8 cellular contexts compared by ENCODE assay signal in genomic region chr6:138287144-138287955, GRCh38.
DNase-seq lines count a peak whose midpoint lies in the region; ATAC-seq and TF ChIP-seq lines count a peak whose summit lies in the region.

No MANE protein-coding gene starts in this region.

- H3K9me3 Mint-ChIP-seq in activated naive CD8-positive, alpha-beta T cell treated with anti-CD3 and anti-CD28 coated beads for 36 hours, result no peaks in the 10 kb centered on the region
- H3K9me3 Mint-ChIP-seq in immature natural killer cell, result no peaks in the 10 kb centered on the region

- CTCF ChIA-PET in PC-3 (lab: Charles Lee), result no interaction called here

- H3K9me2 ChIP-seq in PC-3 (replicated peaks; ENCODE audit: low read length), result no peaks in the 10 kb centered on the region

- H3K4me2 ChIP-seq in PC-3 (ENCODE audit: low read length), result no peak overlapping the region

- H3K36me3 ChIP-seq in PC-3 (ENCODE audit: low read depth, low read length), result no peaks in the 10 kb centered on the region; the same call in 1 of the 2 replicates

- H3K36me3 Mint-ChIP-seq in activated naive CD8-positive, alpha-beta T cell treated with anti-CD3 and anti-CD28 coated beads for 36 hours, result no peaks in the 10 kb centered on the region
- no peaks in the 10 kb centered on the region for H3K36me3 Mint-ChIP-seq in immature natural killer cell

- peak; percentile 75 for TF ChIP-seq CTCF in PC-3 (conservative IDR thresholded peaks at IDR 0.05; ENCODE audit: low read depth, low read length)

- no peaks in the 10 kb centered on the region for H4K20me1 ChIP-seq in PC-3 (ENCODE audit: low read length)

- ATAC-seq in HG03432 (IDR thresholded peaks at IDR 0.05; ENCODE audit: unreplicated experiment) (peak; percentile 55), PC-3 (peak; percentile 62), GM18520 (IDR thresholded peaks at IDR 0.05; ENCODE audit: unreplicated experiment) (no peak)

- H3K4me3 Mint-ChIP-seq in activated naive CD8-positive, alpha-beta T cell treated with anti-CD3 and anti-CD28 coated beads for 36 hours, result no peak overlapping the region
- H3K4me3 Mint-ChIP-seq in immature natural killer cell, result no peak overlapping the region

- H3K27ac ChIP-seq in PC-3 (ENCODE audit: low read length), result no peak overlapping the region

- H3K27ac Mint-ChIP-seq in activated naive CD8-positive, alpha-beta T cell treated with anti-CD3 and anti-CD28 coated beads for 36 hours, result no peak overlapping the region
- H3K27ac Mint-ChIP-seq in immature natural killer cell, result no peak overlapping the region

- H2AFZ ChIP-seq in PC-3 (ENCODE audit: low read length), result no peak overlapping the region

- no peaks in the 10 kb centered on the region for H3K79me2 ChIP-seq in PC-3 (ENCODE audit: low read length)

- no TSS peak for BruUV-seq in PC-3 (replicated peaks; lab: Mats Ljungman, UMichigan)

- H3K9me3 ChIP-seq in PC-3 (ENCODE audit: low read length), result no peaks in the 10 kb centered on the region

- peaks cover 11% of the 10 kb centered on the region for H3K4me1 ChIP-seq in PC-3 (ENCODE audit: insufficient read depth, low read length)

- intact Hi-C loops in PC-3 (cut with micrococcal nuclease), result loop anchor here (5.0 kb wide), 2 partner anchors 125 to 170 kb away; no protein-coding TSS in a partner anchor

- H3F3A ChIP-seq in PC-3 (ENCODE audit: low read length, unreplicated experiment), result no peaks in the 10 kb centered on the region

- no peaks in the 10 kb centered on the region for H3K27me3 Mint-ChIP-seq in activated naive CD8-positive, alpha-beta T cell treated with anti-CD3 and anti-CD28 coated beads for 36 hours
- peaks cover 0 to 2% (median 1%) of the 10 kb centered on the region in 3 donors for H3K27me3 Mint-ChIP-seq in immature natural killer cell (ENCODE audit: low read depth in 3 of 3)

- H3K4me3 ChIP-seq in PC-3 (ENCODE audit: low read length), result no peak overlapping the region

- no peaks in the 10 kb centered on the region for H3K27me3 ChIP-seq in PC-3 (ENCODE audit: low read length)

- peaks cover 7% of the 10 kb centered on the region for H3K4me1 Mint-ChIP-seq in activated naive CD8-positive, alpha-beta T cell treated with anti-CD3 and anti-CD28 coated beads for 36 hours
- H3K4me1 Mint-ChIP-seq in immature natural killer cell, result no peaks in the 10 kb centered on the region

- POLR2A ChIA-PET in PC-3 (lab: Charles Lee; ENCODE audit: unreplicated experiment), result no interaction called here

- peak; percentile 43 for DNase-seq in NCI-H2171 treated with DMSO at 0.1 percent for 48 hours (lab: John Stamatoyannopoulos, UW)
- DNase-seq in NCI-H2171 (lab: John Stamatoyannopoulos, UW), result no peak
- DNase-seq in PC-3, result peak; percentile 63
- DNase-seq in activated naive CD8-positive, alpha-beta T cell treated with anti-CD3 and anti-CD28 coated beads for 36 hours, result peak; percentile 21
- DNase-seq in immature natural killer cell, result peak; percentile 12 to 29 (median 14)
- peak; percentile 19 for DNase-seq in stimulated activated CD8-positive, alpha-beta memory T cell treated with anti-CD3 and anti-CD28 coated beads, Interleukin-4, amount 100 ng/mL, for 24 hours (ENCODE audit: low read depth)

- H3K9ac ChIP-seq in PC-3 (ENCODE audit: low read length), result no peak overlapping the region
